In genomic region chrX:24253030-24253429, GRCh38 we compare ENCODE assay signal across 19 cellular contexts.
"Had no signal": no experiment of that assay in that cellular context is flagged by ENCODE, and none has a peak within 500 bp of the region (broad histone marks: within the 10 kb centered on the region; RNA-seq: fewer than 3 reads in every experiment).

No MANE protein-coding gene starts in this region.

- H3K27ac ChIP-seq: stomach, suprapubic skin, tibial nerve, uterus had no signal

- H3K4me2 ChIP-seq: smooth muscle cell had no signal

- H3K4me3 ChIP-seq: smooth muscle cell, stomach, suprapubic skin, tibial nerve, uterus had no signal

- DNase-seq: activated CD4-positive, alpha-beta T cell treated with anti-CD3 and anti-CD28 coated beads, Interleukin-2, amount 10 ng/mL, durations not matched to agents 24 days and 14 days; activated CD8-positive, alpha-beta T cell treated with anti-CD3 and anti-CD28 coated beads for 36 hours; activated gamma-delta T cell treated with Interleukin-2 at 50 U/mL for 16 hours; anterior cingulate cortex; caudate nucleus; effector CD4-positive, alpha-beta T cell; foreskin melanocyte; glutamatergic neuron; hippocampal formation; kidney glomerular epithelial cell; nucleus accumbens; stimulated activated CD4-positive, alpha-beta T cell treated with anti-CD3 and anti-CD28 coated beads, Interleukin-15, amount 100 ng/mL, for 24 hours; stomach; uterus had no signal

- H3K4me1 ChIP-seq: stomach, suprapubic skin, tibial nerve, uterus had no signal

- ATAC-seq: activated CD8-positive, alpha-beta T cell treated with anti-CD3 and anti-CD28 coated beads for 36 hours; sciatic nerve; stimulated activated memory B cell treated with anti-CD40 and anti-IgM and Interleukin-4, amounts not matched to agents 10 μg/mL and 1 μg/mL and 100 μg/mL, for 72 hours had no signal

- H3K27me3 ChIP-seq: suprapubic skin had no signal

- H3K9me3 ChIP-seq: stomach, suprapubic skin, tibial nerve, uterus had no signal

- H3K36me3 ChIP-seq: stomach, suprapubic skin, tibial nerve, uterus had no signal
